1 cellular context compared by ENCODE assay signal in genomic region chr10:61628875-61629513, GRCh38.
TF ChIP-seq lines count a peak whose summit lies in the region.

No MANE protein-coding gene starts in this region.

TF ChIP-seq in WTC11, 78 proteins besides CTCF, POLR2A, EP300 and RAD21 (continued from another document):
- TF ChIP-seq, protein P1, sequence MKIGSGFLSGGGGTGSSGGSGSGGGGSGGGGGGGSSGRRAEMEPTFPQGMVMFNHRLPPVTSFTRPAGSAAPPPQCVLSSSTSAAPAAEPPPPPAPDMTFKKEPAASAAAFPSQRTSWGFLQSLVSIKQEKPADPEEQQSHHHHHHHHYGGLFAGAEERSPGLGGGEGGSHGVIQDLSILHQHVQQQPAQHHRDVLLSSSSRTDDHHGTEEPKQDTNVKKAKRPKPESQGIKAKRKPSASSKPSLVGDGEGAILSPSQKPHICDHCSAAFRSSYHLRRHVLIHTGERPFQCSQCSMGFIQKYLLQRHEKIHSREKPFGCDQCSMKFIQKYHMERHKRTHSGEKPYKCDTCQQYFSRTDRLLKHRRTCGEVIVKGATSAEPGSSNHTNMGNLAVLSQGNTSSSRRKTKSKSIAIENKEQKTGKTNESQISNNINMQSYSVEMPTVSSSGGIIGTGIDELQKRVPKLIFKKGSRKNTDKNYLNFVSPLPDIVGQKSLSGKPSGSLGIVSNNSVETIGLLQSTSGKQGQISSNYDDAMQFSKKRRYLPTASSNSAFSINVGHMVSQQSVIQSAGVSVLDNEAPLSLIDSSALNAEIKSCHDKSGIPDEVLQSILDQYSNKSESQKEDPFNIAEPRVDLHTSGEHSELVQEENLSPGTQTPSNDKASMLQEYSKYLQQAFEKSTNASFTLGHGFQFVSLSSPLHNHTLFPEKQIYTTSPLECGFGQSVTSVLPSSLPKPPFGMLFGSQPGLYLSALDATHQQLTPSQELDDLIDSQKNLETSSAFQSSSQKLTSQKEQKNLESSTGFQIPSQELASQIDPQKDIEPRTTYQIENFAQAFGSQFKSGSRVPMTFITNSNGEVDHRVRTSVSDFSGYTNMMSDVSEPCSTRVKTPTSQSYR (CRISPR knock-in tag; IDR thresholded peaks at IDR 0.05): no peak
- no peak for TF ChIP-seq SP1 (CRISPR knock-in tag; conservative IDR thresholded peaks at IDR 0.05)
- TF ChIP-seq JUN (CRISPR knock-in tag; IDR thresholded peaks at IDR 0.05): no peak
- TF ChIP-seq ZNF532 (CRISPR knock-in tag; IDR thresholded peaks at IDR 0.05; ENCODE audit: borderline replicate concordance): no peak
- TF ChIP-seq ZNF396 (CRISPR knock-in tag; IDR thresholded peaks at IDR 0.05; ENCODE audit: borderline replicate concordance): no peak
- TF ChIP-seq ZBTB21 (CRISPR knock-in tag; IDR thresholded peaks at IDR 0.05; ENCODE audit: borderline replicate concordance): no peak
- TF ChIP-seq OVOL2 (CRISPR knock-in tag; IDR thresholded peaks at IDR 0.05; ENCODE audit: borderline replicate concordance): no peak
- no peak for TF ChIP-seq ZMAT4 (CRISPR knock-in tag; IDR thresholded peaks at IDR 0.05)
